Comparison of ENCODE assay signal across 37 cellular contexts in genomic region chr3:44159901-44160300, GRCh38.
"Had no signal": no experiment of that assay in that cellular context is flagged by ENCODE, and none has a peak within 500 bp of the region (broad histone marks: within the 10 kb centered on the region; RNA-seq: fewer than 3 reads in every experiment).

No MANE protein-coding gene starts in this region.

- H3K27ac ChIP-seq: adrenal gland, ascending aorta, body of pancreas, brain microvascular endothelial cell, breast epithelium, cardiac muscle cell had no signal

- H3K27me3 Mint-ChIP-seq: activated naive CD4-positive, alpha-beta T cell treated with anti-CD3 and anti-CD28 coated beads, Interleukin-2, amount 10 ng/mL, durations not matched to agents 7 days and 5 days had no signal

- H3K9me3 Mint-ChIP-seq: activated naive CD4-positive, alpha-beta T cell treated with anti-CD3 and anti-CD28 coated beads for 36 hours; activated naive CD4-positive, alpha-beta T cell treated with anti-CD3 and anti-CD28 coated beads, Interleukin-2, amount 10 ng/mL, durations not matched to agents 7 days and 5 days; activated naive CD4-positive, alpha-beta T cell treated with anti-CD3 and anti-CD28 coated beads, Interleukin-2, amount 50 U/mL, for 24 hours; activated naive CD4-positive, alpha-beta T cell treated with anti-CD3 and anti-CD28 coated beads, Interleukin-2, amount 50 U/mL, for 72 hours; activated naive CD8-positive, alpha-beta T cell treated with anti-CD3 and anti-CD28 coated beads for 36 hours; activated naive CD8-positive, alpha-beta T cell treated with anti-CD3 and anti-CD28 coated beads, Interleukin-2, amount 50 U/mL, for 24 hours; activated T-cell treated with anti-CD3 and anti-CD28 coated beads, Interleukin-2, amount 50 U/mL, for 24 hours; activated T-cell treated with anti-CD3 and anti-CD28 coated beads, Interleukin-2, amount 50 U/mL, for 4 hours; activated T-cell treated with anti-CD3 and anti-CD28 coated beads, Interleukin-2, amount 50 U/mL, for 72 hours; activated T-helper 1 cell treated with anti-CD3 and anti-CD28 coated beads, Interleukin-12 subunit alpha, Interleukin-12 subunit beta, Interleukin-2, Interleukin-4 antibody, amounts not matched to agents 30 ng/mL and 10 ng/mL and 1 ng/mL, durations not matched to agents 14 hours and 24 hours and 36 hours; activated T-helper 17 cell treated with anti-CD3 and anti-CD28 coated beads, Interleukin-2, amount 50 U/mL, for 72 hours; activated T-helper 2 cell treated with anti-CD3 and anti-CD28 coated beads, Interferon-gamma antibody, Interleukin-2, Interleukin-4, amounts not matched to agents 10 μg/mL and 5 μg/mL and 100 μg/mL, durations not matched to agents 14 hours and 24 hours and 36 hours; central memory CD8-positive, alpha-beta T cell had no signal

- DNase-seq: activated effector memory CD4-positive, alpha-beta T cell treated with anti-CD3 and anti-CD28 coated beads, Interleukin-2, amount 50 U/mL, for 16 hours; activated effector memory CD4-positive, alpha-beta T cell treated with Interleukin-2 at 50 U/mL for 16 hours; activated gamma-delta T cell; activated gamma-delta T cell treated with Interleukin-2 at 50 U/mL for 16 hours; activated naive CD4-positive, alpha-beta T cell; activated naive CD4-positive, alpha-beta T cell treated with anti-CD3 and anti-CD28 coated beads for 36 hours; activated naive CD4-positive, alpha-beta T cell treated with anti-CD3 and anti-CD28 coated beads, Interleukin-2, amount 10 ng/mL, durations not matched to agents 7 days and 5 days; activated naive CD4-positive, alpha-beta T cell treated with anti-CD3 and anti-CD28 coated beads, Interleukin-2, amount 50 U/mL, for 16 hours; activated naive CD4-positive, alpha-beta T cell treated with Interleukin-2 at 50 U/mL for 16 hours; activated naive CD8-positive, alpha-beta T cell treated with anti-CD3 and anti-CD28 coated beads for 36 hours; activated naive CD8-positive, alpha-beta T cell treated with anti-CD3 and anti-CD28 coated beads, Interleukin-2, amount 10 ng/mL, durations not matched to agents 7 days and 5 days; activated naive CD8-positive, alpha-beta T cell treated with anti-CD3 and anti-CD28 coated beads, Interleukin-2, amount 50 U/mL, for 24 hours; activated T-cell treated with anti-CD3 and anti-CD28 coated beads for 4 hours; activated T-cell treated with anti-CD3 and anti-CD28 coated beads, Interleukin-2, amount 50 U/mL, for 1 hour; activated T-cell treated with anti-CD3 and anti-CD28 coated beads, Interleukin-2, amount 50 U/mL, for 24 hours; activated T-cell treated with anti-CD3 and anti-CD28 coated beads, Interleukin-2, amount 50 U/mL, for 4 hours; activated T-cell treated with anti-CD3 and anti-CD28 coated beads, Interleukin-2, amount 50 U/mL, for 48 hours; activated T-cell treated with anti-CD3 and anti-CD28 coated beads, Interleukin-2, amount 50 U/mL, for 72 hours; adrenal gland; amniotic stem cell; anterior cingulate cortex; aorta; body of pancreas; brain microvascular endothelial cell; caudate nucleus; central memory CD4-positive, alpha-beta T cell had no signal

- H3K4me3 ChIP-seq: adrenal gland, ascending aorta, body of pancreas, breast epithelium, cardiac muscle cell had no signal

- ATAC-seq: activated naive CD4-positive, alpha-beta T cell treated with anti-CD3 and anti-CD28 coated beads, Interleukin-2, amount 50 U/mL, for 72 hours; activated naive CD8-positive, alpha-beta T cell treated with anti-CD3 and anti-CD28 coated beads, Interleukin-2, amount 50 U/mL, for 24 hours; activated T-cell treated with anti-CD3 and anti-CD28 coated beads, Interleukin-2, amount 50 U/mL, for 4 hours; activated T-cell treated with anti-CD3 and anti-CD28 coated beads, Interleukin-2, amount 50 U/mL, for 72 hours; activated T-helper 17 cell treated with anti-CD3 and anti-CD28 coated beads, Interleukin-2, amount 50 U/mL, for 72 hours; body of pancreas had no signal

- H3K4me1 ChIP-seq: adrenal gland, ascending aorta, body of pancreas, breast epithelium had no signal

- H3K27ac Mint-ChIP-seq: activated naive CD4-positive, alpha-beta T cell treated with anti-CD3 and anti-CD28 coated beads for 36 hours; activated naive CD4-positive, alpha-beta T cell treated with anti-CD3 and anti-CD28 coated beads, Interleukin-2, amount 10 ng/mL, durations not matched to agents 7 days and 5 days; activated naive CD4-positive, alpha-beta T cell treated with anti-CD3 and anti-CD28 coated beads, Interleukin-2, amount 50 U/mL, for 24 hours; activated naive CD4-positive, alpha-beta T cell treated with anti-CD3 and anti-CD28 coated beads, Interleukin-2, amount 50 U/mL, for 72 hours; activated naive CD8-positive, alpha-beta T cell; activated naive CD8-positive, alpha-beta T cell treated with anti-CD3 and anti-CD28 coated beads for 36 hours; activated naive CD8-positive, alpha-beta T cell treated with anti-CD3 and anti-CD28 coated beads, Interleukin-2, amount 10 ng/mL, durations not matched to agents 7 days and 5 days; activated naive CD8-positive, alpha-beta T cell treated with anti-CD3 and anti-CD28 coated beads, Interleukin-2, amount 50 U/mL, for 24 hours; activated T-cell treated with anti-CD3 and anti-CD28 coated beads, Interleukin-2, amount 50 U/mL, for 24 hours; activated T-cell treated with anti-CD3 and anti-CD28 coated beads, Interleukin-2, amount 50 U/mL, for 72 hours; activated T-helper 1 cell treated with anti-CD3 and anti-CD28 coated beads, Interleukin-12 subunit alpha, Interleukin-12 subunit beta, Interleukin-2, Interleukin-4 antibody, amounts not matched to agents 30 ng/mL and 10 ng/mL and 1 ng/mL, durations not matched to agents 14 hours and 24 hours and 36 hours; activated T-helper 17 cell treated with anti-CD3 and anti-CD28 coated beads, Interleukin-2, amount 50 U/mL, for 72 hours; activated T-helper 2 cell treated with anti-CD3 and anti-CD28 coated beads, Interferon-gamma antibody, Interleukin-2, Interleukin-4, amounts not matched to agents 10 μg/mL and 5 μg/mL and 100 μg/mL, durations not matched to agents 14 hours and 24 hours and 36 hours; brain had no signal

- H3K36me3 ChIP-seq: adrenal gland, ascending aorta, brain microvascular endothelial cell, breast epithelium, cardiac muscle cell had no signal

- H3K36me3 Mint-ChIP-seq: activated naive CD4-positive, alpha-beta T cell treated with anti-CD3 and anti-CD28 coated beads, Interleukin-2, amount 10 ng/mL, durations not matched to agents 7 days and 5 days; activated naive CD4-positive, alpha-beta T cell treated with anti-CD3 and anti-CD28 coated beads, Interleukin-2, amount 50 U/mL, for 24 hours; activated naive CD4-positive, alpha-beta T cell treated with anti-CD3 and anti-CD28 coated beads, Interleukin-2, amount 50 U/mL, for 72 hours; activated naive CD8-positive, alpha-beta T cell; activated naive CD8-positive, alpha-beta T cell treated with anti-CD3 and anti-CD28 coated beads for 36 hours; activated naive CD8-positive, alpha-beta T cell treated with anti-CD3 and anti-CD28 coated beads, Interleukin-2, amount 10 ng/mL, durations not matched to agents 7 days and 5 days; brain had no signal

- H3K4me1 Mint-ChIP-seq: activated naive CD4-positive, alpha-beta T cell treated with anti-CD3 and anti-CD28 coated beads, Interleukin-2, amount 10 ng/mL, durations not matched to agents 7 days and 5 days; activated naive CD4-positive, alpha-beta T cell treated with anti-CD3 and anti-CD28 coated beads, Interleukin-2, amount 50 U/mL, for 24 hours; activated naive CD8-positive, alpha-beta T cell treated with anti-CD3 and anti-CD28 coated beads for 36 hours; activated naive CD8-positive, alpha-beta T cell treated with anti-CD3 and anti-CD28 coated beads, Interleukin-2, amount 50 U/mL, for 24 hours; activated T-helper 17 cell treated with anti-CD3 and anti-CD28 coated beads, Interleukin-2, amount 50 U/mL, for 72 hours; brain; central memory CD8-positive, alpha-beta T cell had no signal

- H3K27me3 ChIP-seq: adrenal gland, ascending aorta, body of pancreas, brain microvascular endothelial cell, breast epithelium had no signal

- H3K9me3 ChIP-seq: adrenal gland, ascending aorta, body of pancreas, breast epithelium had no signal

- H3K4me3 Mint-ChIP-seq: activated naive CD4-positive, alpha-beta T cell treated with anti-CD3 and anti-CD28 coated beads for 36 hours; activated naive CD4-positive, alpha-beta T cell treated with anti-CD3 and anti-CD28 coated beads, Interleukin-2, amount 10 ng/mL, durations not matched to agents 7 days and 5 days; activated naive CD4-positive, alpha-beta T cell treated with anti-CD3 and anti-CD28 coated beads, Interleukin-2, amount 50 U/mL, for 24 hours; activated naive CD8-positive, alpha-beta T cell; activated naive CD8-positive, alpha-beta T cell treated with anti-CD3 and anti-CD28 coated beads for 36 hours; activated naive CD8-positive, alpha-beta T cell treated with anti-CD3 and anti-CD28 coated beads, Interleukin-2, amount 10 ng/mL, durations not matched to agents 7 days and 5 days; activated naive CD8-positive, alpha-beta T cell treated with anti-CD3 and anti-CD28 coated beads, Interleukin-2, amount 50 U/mL, for 24 hours; activated T-cell treated with anti-CD3 and anti-CD28 coated beads, Interleukin-2, amount 50 U/mL, for 24 hours; activated T-cell treated with anti-CD3 and anti-CD28 coated beads, Interleukin-2, amount 50 U/mL, for 4 hours; activated T-cell treated with anti-CD3 and anti-CD28 coated beads, Interleukin-2, amount 50 U/mL, for 72 hours; activated T-helper 1 cell treated with anti-CD3 and anti-CD28 coated beads, Interleukin-12 subunit alpha, Interleukin-12 subunit beta, Interleukin-2, Interleukin-4 antibody, amounts not matched to agents 30 ng/mL and 10 ng/mL and 1 ng/mL, durations not matched to agents 14 hours and 24 hours and 36 hours; activated T-helper 17 cell treated with anti-CD3 and anti-CD28 coated beads, Interleukin-2, amount 50 U/mL, for 72 hours; brain; central memory CD8-positive, alpha-beta T cell had no signal
